Comparison of ENCODE assay signal across 1 cellular context in the genomic region with DNA sequence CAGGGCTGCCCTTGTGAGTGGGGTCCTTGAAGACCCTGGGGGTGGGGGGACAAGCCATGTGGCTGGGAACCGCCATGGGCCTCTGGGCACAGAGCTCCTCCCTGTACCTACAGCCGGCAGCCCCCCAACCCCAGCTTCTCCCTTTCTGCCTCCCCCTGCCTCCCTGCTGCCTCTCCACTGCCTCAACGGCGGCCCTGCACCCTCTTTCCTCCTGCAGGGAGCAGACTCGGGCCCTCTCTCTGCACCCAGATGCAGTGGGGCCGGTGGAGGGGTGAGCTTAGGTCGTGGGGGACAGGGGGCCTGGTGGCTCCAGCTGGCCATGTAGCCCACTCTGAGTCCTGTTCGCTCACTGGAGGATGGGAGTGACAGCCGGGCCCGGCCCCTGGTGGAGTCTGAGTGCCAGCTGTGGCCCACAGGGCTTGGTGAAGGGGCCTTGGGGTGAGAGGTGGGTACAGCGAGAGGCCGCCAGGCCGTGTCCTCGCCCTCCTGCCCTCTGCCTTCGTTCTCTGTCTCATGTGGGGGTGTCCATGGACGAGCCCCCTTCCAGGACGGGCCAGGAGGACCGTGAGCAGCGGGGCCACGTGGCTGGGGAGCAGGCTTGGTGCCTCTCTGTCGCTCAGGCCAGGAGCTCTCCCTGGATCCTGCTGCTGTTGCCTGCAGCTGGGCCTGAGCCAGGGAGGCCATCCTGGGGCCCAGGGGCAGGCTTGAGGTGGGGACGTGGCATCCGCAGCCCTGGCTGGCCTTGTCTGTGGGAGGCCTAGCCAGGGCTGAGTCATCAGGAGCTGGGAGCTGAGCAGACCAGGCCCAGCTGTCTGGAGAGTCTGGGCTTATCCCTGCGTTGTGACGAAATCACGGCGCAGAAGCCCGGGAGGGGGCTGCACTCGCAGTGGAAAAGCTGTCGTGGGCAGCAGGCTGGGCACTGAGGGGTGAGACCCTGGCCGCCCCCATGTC.
TF ChIP-seq lines count a peak whose summit lies in the region.

No MANE protein-coding gene starts in this region.

TF ChIP-seq in IMR-90, 13 proteins besides CTCF, POLR2A, EP300 and RAD21 (continued from another document):
- TF ChIP-seq SMC3 (IDR thresholded peaks at IDR 0.05; ENCODE audit: low read depth, low read length) (peak; percentile 39), FOS (IDR thresholded peaks at IDR 0.05; ENCODE audit: low read depth, low read length) (peak; percentile 95), CEBPB (IDR thresholded peaks at IDR 0.05; ENCODE audit: low read depth, low read length) (peak; percentile 97), NFE2L2 (IDR thresholded peaks at IDR 0.05; ENCODE audit: low read depth, low read length) (peak; percentile 56; the same call in 1 of the 2 replicates), MXI1 (IDR thresholded peaks at IDR 0.05; ENCODE audit: borderline replicate concordance, low read depth, low read length) (peak; percentile 70; the same call in 1 of the 2 replicates), RFX5 (IDR thresholded peaks at IDR 0.05; ENCODE audit: low read depth, low read length) (no peak), BHLHE40 (IDR thresholded peaks at IDR 0.05; ENCODE audit: low read depth, low read length) (peak; percentile 49), MAFK (IDR thresholded peaks at IDR 0.05; ENCODE audit: low read depth, low read length) (peak; percentile 48; the same call in 1 of the 2 replicates), MAZ (IDR thresholded peaks at IDR 0.05; ENCODE audit: borderline replicate concordance, low read depth, low read length) (peak; percentile 83), RCOR1 (IDR thresholded peaks at IDR 0.05; ENCODE audit: insufficient replicate concordance, low read length) (no peak)
- TF ChIP-seq, protein P1, sequence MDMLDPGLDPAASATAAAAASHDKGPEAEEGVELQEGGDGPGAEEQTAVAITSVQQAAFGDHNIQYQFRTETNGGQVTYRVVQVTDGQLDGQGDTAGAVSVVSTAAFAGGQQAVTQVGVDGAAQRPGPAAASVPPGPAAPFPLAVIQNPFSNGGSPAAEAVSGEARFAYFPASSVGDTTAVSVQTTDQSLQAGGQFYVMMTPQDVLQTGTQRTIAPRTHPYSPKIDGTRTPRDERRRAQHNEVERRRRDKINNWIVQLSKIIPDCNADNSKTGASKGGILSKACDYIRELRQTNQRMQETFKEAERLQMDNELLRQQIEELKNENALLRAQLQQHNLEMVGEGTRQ (IDR thresholded peaks at IDR 0.05; ENCODE audit: low read depth, low read length) = peak; percentile 69; the same call in 1 of the 2 replicates
- TF ChIP-seq, protein P2, sequence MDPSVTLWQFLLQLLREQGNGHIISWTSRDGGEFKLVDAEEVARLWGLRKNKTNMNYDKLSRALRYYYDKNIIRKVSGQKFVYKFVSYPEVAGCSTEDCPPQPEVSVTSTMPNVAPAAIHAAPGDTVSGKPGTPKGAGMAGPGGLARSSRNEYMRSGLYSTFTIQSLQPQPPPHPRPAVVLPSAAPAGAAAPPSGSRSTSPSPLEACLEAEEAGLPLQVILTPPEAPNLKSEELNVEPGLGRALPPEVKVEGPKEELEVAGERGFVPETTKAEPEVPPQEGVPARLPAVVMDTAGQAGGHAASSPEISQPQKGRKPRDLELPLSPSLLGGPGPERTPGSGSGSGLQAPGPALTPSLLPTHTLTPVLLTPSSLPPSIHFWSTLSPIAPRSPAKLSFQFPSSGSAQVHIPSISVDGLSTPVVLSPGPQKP (IDR thresholded peaks at IDR 0.05; ENCODE audit: borderline replicate concordance, low read depth, low read length) = no peak
TF ChIP-seq in IMR-90: peak in this region for 9.
